Comparison of ENCODE assay signal across 8 cellular contexts in the genomic region with DNA sequence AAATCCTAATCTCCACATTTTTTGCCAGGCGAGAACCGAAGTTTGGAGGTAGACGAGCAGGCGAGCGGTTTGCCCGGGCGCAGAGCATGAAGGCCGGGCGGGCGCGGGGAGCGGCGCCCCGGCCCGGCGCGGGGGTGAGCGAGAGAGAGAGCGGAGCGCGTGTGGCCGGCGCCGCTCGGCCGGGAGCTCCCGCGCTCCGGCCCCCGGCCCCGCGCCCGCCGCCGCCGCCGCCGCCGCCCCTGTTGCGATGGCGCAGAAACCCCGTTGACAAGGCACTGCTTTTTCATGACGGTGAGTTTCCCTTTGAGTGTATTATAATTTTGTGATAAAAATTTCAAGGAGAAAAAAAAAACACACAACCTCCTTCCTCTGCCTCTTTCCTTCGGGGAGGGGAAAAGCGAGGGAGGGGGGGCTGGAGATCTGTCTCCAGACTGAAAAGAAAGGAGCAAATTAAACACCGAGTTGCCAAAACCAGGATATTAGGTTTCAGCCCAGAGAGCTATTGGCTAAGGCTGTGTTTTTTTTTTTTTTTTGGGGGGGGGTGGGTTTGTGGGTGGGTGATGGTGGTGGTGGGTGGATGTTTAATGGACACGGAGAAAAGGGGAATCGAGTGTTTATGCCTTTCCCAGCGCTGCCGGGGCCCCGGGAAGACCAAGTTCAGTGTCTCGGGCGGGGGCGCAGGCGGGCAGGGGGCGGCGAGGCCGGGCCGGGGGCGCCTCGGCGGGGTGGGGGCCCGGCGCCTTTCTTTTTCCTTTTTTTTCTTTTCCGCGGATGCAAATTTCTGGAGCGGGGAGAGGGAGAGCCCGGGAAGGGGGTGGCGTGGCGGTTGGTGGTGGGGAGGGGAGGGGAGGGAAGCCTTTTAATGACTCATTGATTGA. TPM values are rescaled to one million over a fixed set of nuclear protein-coding genes. Genes with fewer than 3 reads are reported as not detected.
DNase-seq lines count a peak whose midpoint lies in the region; ATAC-seq and TF ChIP-seq lines count a peak whose summit lies in the region.

A gene with protein sequence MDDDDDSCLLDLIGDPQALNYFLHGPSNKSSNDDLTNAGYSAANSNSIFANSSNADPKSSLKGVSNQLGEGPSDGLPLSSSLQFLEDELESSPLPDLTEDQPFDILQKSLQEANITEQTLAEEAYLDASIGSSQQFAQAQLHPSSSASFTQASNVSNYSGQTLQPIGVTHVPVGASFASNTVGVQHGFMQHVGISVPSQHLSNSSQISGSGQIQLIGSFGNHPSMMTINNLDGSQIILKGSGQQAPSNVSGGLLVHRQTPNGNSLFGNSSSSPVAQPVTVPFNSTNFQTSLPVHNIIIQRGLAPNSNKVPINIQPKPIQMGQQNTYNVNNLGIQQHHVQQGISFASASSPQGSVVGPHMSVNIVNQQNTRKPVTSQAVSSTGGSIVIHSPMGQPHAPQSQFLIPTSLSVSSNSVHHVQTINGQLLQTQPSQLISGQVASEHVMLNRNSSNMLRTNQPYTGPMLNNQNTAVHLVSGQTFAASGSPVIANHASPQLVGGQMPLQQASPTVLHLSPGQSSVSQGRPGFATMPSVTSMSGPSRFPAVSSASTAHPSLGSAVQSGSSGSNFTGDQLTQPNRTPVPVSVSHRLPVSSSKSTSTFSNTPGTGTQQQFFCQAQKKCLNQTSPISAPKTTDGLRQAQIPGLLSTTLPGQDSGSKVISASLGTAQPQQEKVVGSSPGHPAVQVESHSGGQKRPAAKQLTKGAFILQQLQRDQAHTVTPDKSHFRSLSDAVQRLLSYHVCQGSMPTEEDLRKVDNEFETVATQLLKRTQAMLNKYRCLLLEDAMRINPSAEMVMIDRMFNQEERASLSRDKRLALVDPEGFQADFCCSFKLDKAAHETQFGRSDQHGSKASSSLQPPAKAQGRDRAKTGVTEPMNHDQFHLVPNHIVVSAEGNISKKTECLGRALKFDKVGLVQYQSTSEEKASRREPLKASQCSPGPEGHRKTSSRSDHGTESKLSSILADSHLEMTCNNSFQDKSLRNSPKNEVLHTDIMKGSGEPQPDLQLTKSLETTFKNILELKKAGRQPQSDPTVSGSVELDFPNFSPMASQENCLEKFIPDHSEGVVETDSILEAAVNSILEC (plus strand): TSS at position 242 of the 878 bp plus-strand sequence. CDS start 39,971 bp downstream, outside the sequence.

- POLR2A ChIA-PET in HEK293 (lab: Yijun Ruan, JAX): interaction anchor here (0.6 to 16.3 kb wide), 46 partner anchors 9 to 1335 kb away, joined by 3 to 316 read pairs (median 4); a partner anchor contains a TSS
- POLR2A ChIA-PET in activated CD4-positive, alpha-beta memory T cell treated with anti-CD3 and anti-CD28 coated beads for 36 hours (lab: Charles Lee): interaction anchor here (0.5 to 9.2 kb wide), 14 partner anchors 9 to 148 kb away, joined by 3 to 108 read pairs (median 4); a partner anchor contains a TSS

- H3K27me3 ChIP-seq in right lobe of liver: no peaks in the 10 kb centered on the region

- H3K9me3 Mint-ChIP-seq in activated CD4-positive, alpha-beta memory T cell treated with anti-CD3 and anti-CD28 coated beads for 36 hours: no peaks in the 10 kb centered on the region

- under 1% methylated on average over 57 of the region's 70 CpGs for WGBS in right lobe of liver (ENCODE audit: insufficient coverage, low coverage, low lambda C conversion rate, missing lambda C conversion rate)

- H3K27me3 Mint-ChIP-seq in activated CD4-positive, alpha-beta memory T cell treated with anti-CD3 and anti-CD28 coated beads for 36 hours: no peaks in the 10 kb centered on the region

- peaks cover 16% of the 10 kb centered on the region for H3K36me3 Mint-ChIP-seq in activated CD4-positive, alpha-beta memory T cell treated with anti-CD3 and anti-CD28 coated beads for 36 hours

- peak; percentile 71 for DNase-seq in AG20443 (ENCODE audit: low spot score)
- DNase-seq in NCI-H748 (lab: John Stamatoyannopoulos, UW; ENCODE audit: unreplicated experiment): peak; percentile 91
- DNase-seq in activated CD4-positive, alpha-beta memory T cell treated with anti-CD3 and anti-CD28 coated beads for 36 hours: peak; percentile 81
- peak; percentile 64 to 90 for DNase-seq in dermis microvascular lymphatic vessel endothelial cell (ENCODE audit: low read depth in 2 of 2)
- DNase-seq in right lobe of liver: peak; percentile 43 to 74 (median 62)
- DNase-seq in stimulated activated CD4-positive, alpha-beta T cell treated with anti-CD3 and anti-CD28 coated beads, Interleukin-2, amount 100 ng/mL, for 48 hours: peak; percentile 73 to 76
- no peak for DNase-seq in KG1 (lab: John Stamatoyannopoulos, UW)

- peaks cover 7% of the 10 kb centered on the region; the same call in 1 of the 2 replicates for H3K4me1 ChIP-seq in HEK293 (ENCODE audit: control insufficient read depth, insufficient read depth, low read length)
- peaks cover 0 to 19% (median 7%) of the 10 kb centered on the region in 4 donors for H3K4me1 ChIP-seq in right lobe of liver

- TF ChIP-seq CTCF in HEK293 (tag by site-specific recombination; IDR thresholded peaks at IDR 0.05): no peak
- no peak for TF ChIP-seq CTCF in right lobe of liver (IDR thresholded peaks at IDR 0.05)

- CTCF ChIA-PET in HEK293 (lab: Yijun Ruan, JAX): interaction anchor here (0.6 to 1.2 kb wide), 3 partner anchors 9 to 369 kb away, joined by 3 read pairs; no protein-coding TSS in a partner anchor
- CTCF ChIA-PET in activated CD4-positive, alpha-beta memory T cell treated with anti-CD3 and anti-CD28 coated beads for 36 hours (lab: Charles Lee): interaction anchor here (1.1 to 1.7 kb wide), 3 partner anchors 9 to 20 kb away, joined by 3 to 5 read pairs (median 3); no protein-coding TSS in a partner anchor

- no peak for TF ChIP-seq POLR2A in right lobe of liver (IDR thresholded peaks at IDR 0.05)

- H3K27ac ChIP-seq in HEK293 (ENCODE audit: extremely low read depth, low read depth, low read length) (peak within 1 kb of the TSS; percentile 100), right lobe of liver (peak within 1 kb of the TSS; percentile 100)

- H3K9me3 ChIP-seq in HEK293 (ENCODE audit: control insufficient read depth, insufficient read depth, low read depth, low read length) (no peaks in the 10 kb centered on the region), right lobe of liver (no peaks in the 10 kb centered on the region)

- H3K36me3 ChIP-seq in HEK293 (ENCODE audit: control insufficient read depth in 2 of 2, insufficient read depth in 1 of 2, low read length in 2 of 2) (no peaks in the 10 kb centered on the region), right lobe of liver (no peaks in the 10 kb centered on the region)

- H3K4me3 Mint-ChIP-seq in activated CD4-positive, alpha-beta memory T cell treated with anti-CD3 and anti-CD28 coated beads for 36 hours: peak within 1 kb of the TSS; percentile 81

- peak; percentile 19 to 47 (median 38) for ATAC-seq in right lobe of liver

- intact Hi-C loops in activated CD4-positive, alpha-beta memory T cell treated with anti-CD3 and anti-CD28 coated beads for 36 hours (cut with micrococcal nuclease): loop anchor here (1.0 to 5.0 kb wide), 4 partner anchors 11 to 55 kb away; a partner anchor contains a TSS
- intact Hi-C loops in right lobe of liver (cut with DNase I): no loop called here

- peak within 1 kb of the TSS; percentile 95 for H3K27ac Mint-ChIP-seq in activated CD4-positive, alpha-beta memory T cell treated with anti-CD3 and anti-CD28 coated beads for 36 hours

- H3K4me1 Mint-ChIP-seq in activated CD4-positive, alpha-beta memory T cell treated with anti-CD3 and anti-CD28 coated beads for 36 hours (ENCODE audit: low read depth): peaks cover 32% of the 10 kb centered on the region

- H3K4me3 ChIP-seq in HEK293 (ENCODE audit: low read depth, low read length) (peak within 1 kb of the TSS; percentile 98), right lobe of liver (peak within 1 kb of the TSS; percentile 71 to 83 (median 76))

TF ChIP-seq in HEK293, 187 proteins besides CTCF, POLR2A, EP300 and RAD21 (continues in another document):
- TF ChIP-seq, protein P1, sequence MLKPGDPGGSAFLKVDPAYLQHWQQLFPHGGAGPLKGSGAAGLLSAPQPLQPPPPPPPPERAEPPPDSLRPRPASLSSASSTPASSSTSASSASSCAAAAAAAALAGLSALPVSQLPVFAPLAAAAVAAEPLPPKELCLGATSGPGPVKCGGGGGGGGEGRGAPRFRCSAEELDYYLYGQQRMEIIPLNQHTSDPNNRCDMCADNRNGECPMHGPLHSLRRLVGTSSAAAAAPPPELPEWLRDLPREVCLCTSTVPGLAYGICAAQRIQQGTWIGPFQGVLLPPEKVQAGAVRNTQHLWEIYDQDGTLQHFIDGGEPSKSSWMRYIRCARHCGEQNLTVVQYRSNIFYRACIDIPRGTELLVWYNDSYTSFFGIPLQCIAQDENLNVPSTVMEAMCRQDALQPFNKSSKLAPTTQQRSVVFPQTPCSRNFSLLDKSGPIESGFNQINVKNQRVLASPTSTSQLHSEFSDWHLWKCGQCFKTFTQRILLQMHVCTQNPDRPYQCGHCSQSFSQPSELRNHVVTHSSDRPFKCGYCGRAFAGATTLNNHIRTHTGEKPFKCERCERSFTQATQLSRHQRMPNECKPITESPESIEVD (tag by site-specific recombination; IDR thresholded peaks at IDR 0.05): peak; percentile 59; the same call in 1 of the 2 replicates
- no peak for TF ChIP-seq ZFP37 (tag by site-specific recombination; IDR thresholded peaks at IDR 0.05)
- TF ChIP-seq ZXDB (tag by site-specific recombination; IDR thresholded peaks at IDR 0.05): peak; percentile 99
- TF ChIP-seq, protein P2, sequence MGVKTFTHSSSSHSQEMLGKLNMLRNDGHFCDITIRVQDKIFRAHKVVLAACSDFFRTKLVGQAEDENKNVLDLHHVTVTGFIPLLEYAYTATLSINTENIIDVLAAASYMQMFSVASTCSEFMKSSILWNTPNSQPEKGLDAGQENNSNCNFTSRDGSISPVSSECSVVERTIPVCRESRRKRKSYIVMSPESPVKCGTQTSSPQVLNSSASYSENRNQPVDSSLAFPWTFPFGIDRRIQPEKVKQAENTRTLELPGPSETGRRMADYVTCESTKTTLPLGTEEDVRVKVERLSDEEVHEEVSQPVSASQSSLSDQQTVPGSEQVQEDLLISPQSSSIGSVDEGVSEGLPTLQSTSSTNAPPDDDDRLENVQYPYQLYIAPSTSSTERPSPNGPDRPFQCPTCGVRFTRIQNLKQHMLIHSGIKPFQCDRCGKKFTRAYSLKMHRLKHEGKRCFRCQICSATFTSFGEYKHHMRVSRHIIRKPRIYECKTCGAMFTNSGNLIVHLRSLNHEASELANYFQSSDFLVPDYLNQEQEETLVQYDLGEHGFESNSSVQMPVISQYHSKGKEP (tag by site-specific recombination; IDR thresholded peaks at IDR 0.05): 0 out of 2 replicates have a peak, but pooled peaks have one; percentile 4

RNA-seq across cellular contexts. Expression of the gene that starts here (rescaled TPM):
- 10 to 100 TPM; 12.0 to 12.1 TPM for total RNA-seq in activated CD4-positive, alpha-beta memory T cell treated with anti-CD3 and anti-CD28 coated beads for 36 hours
- total RNA-seq in dermis microvascular lymphatic vessel endothelial cell: 3.0 and 5.6 TPM in 2 replicates
- total RNA-seq in right lobe of liver: 1 to 10 TPM; 4.3 to 6.0 (median 5.5) TPM
